ENCODE assay signal across 8 cellular contexts in the genomic region with DNA sequence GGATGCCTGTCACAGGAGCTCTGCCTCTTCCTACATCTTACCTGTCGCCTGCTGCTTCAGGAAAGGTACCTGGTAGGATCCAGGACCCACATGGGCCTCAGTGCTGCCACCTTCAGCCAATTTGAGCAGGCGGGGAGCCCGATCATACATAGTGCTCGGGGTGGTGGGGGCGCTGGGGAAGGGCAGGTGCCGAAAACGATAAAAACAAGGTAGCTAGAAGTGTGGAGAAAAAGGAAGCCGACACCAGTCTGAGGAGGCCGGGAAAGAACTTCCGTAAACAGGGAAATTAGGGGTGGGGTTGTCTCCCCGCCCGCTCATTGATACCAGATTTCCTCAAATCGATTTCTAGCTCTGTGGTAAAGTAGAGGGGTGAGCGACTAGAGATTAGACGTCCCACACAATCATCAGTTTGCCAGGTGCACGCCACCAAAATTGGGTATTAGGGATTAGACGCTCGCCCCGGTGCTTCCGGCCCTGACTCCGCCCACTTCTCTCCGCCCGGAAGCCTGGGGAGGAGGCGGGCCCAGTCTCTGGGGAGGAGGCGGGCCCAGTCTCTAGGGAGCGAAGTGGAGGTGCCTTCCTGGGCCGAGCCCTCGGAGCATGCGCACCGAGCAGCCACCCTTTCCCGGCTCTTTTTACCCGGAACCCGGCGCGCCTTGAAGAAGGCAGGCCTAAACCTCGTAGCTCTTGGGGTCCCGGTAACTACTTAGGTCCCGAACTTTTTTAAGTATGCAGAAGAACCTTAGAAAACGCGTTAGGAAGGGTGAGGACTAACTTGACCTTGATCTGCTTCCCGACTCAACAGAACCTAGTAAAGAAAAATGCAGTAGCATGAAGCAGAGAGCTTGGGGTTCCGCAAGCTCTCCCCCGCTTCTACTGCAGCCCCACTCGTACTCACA.
A peak's percentile ranks its signal among the peaks of the same experiment; 100 is the strongest.
DNase-seq lines count a peak whose midpoint lies in the region; ATAC-seq lines count a peak whose summit lies in the region.

A gene (minus strand): TSS at position 476 of the 899 bp plus-strand sequence.

- ATAC-seq in GM19395 (IDR thresholded peaks at IDR 0.05; ENCODE audit: unreplicated experiment) (peak; percentile 99), HG03565 (IDR thresholded peaks at IDR 0.05; ENCODE audit: unreplicated experiment) (peak; percentile 95)

- no peaks in the 10 kb centered on the region for H3K9me3 ChIP-seq in effector memory CD4-positive, alpha-beta T cell (ENCODE audit: control insufficient read depth, low read length)

- H3K27me3 ChIP-seq in effector memory CD4-positive, alpha-beta T cell (replicated peaks; ENCODE audit: control insufficient read depth, insufficient read depth, low read length, poor library complexity, severe bottlenecking), result no peaks in the 10 kb centered on the region

- peaks cover 4% of the 10 kb centered on the region for H3K4me1 ChIP-seq in effector memory CD4-positive, alpha-beta T cell (ENCODE audit: control insufficient read depth, insufficient read depth, low read length, poor library complexity, severe bottlenecking)

- DNase-seq in CD1c-positive myeloid dendritic cell (ENCODE audit: extremely low spot score) (peak; percentile 95), NCI-H82 treated with DMSO at 0.1 percent for 48 hours (lab: John Stamatoyannopoulos, UW; ENCODE audit: unreplicated experiment) (peak; percentile 91), medulla oblongata (ENCODE audit: extremely low spot score) (peak; percentile 96)
- peak; percentile 95 for DNase-seq in activated CD8-positive, alpha-beta memory T cell treated with anti-CD3 and anti-CD28 coated beads for 24 hours
- DNase-seq in effector memory CD4-positive, alpha-beta T cell, result peak; percentile 85 to 90 (median 89)
- peak; percentile 86 to 95 (median 89) for DNase-seq in stimulated activated CD4-positive, alpha-beta T cell treated with anti-CD3 and anti-CD28 coated beads, TNF-alpha, amount 100 ng/mL, for 48 hours (ENCODE audit: low read depth in 3 of 3)

- H3K27ac ChIP-seq in effector memory CD4-positive, alpha-beta T cell (ENCODE audit: insufficient read depth, low read length, poor library complexity, severe bottlenecking), result peak within 1 kb of the TSS; percentile 83

- H3K36me3 ChIP-seq in effector memory CD4-positive, alpha-beta T cell (ENCODE audit: control insufficient read depth, insufficient read depth, low read length), result no peaks in the 10 kb centered on the region

- peak within 1 kb of the TSS; percentile 69 for H3K4me3 ChIP-seq in effector memory CD4-positive, alpha-beta T cell (ENCODE audit: insufficient read depth, low read depth, low read length, poor library complexity, severe bottlenecking)

Comparison
In these comparisons a context has a peak if more than half of its experiments do, and no peak if none do; other contexts are left out.
1. Peak in every context shown above with its lines: DNase-seq, ATAC-seq, H3K4me3 ChIP-seq and H3K27ac ChIP-seq.